In genomic region chr12:93573552-93574223, GRCh38 we compare ENCODE assay signal across 8 cellular contexts. TPM values are rescaled to one million over a fixed set of nuclear protein-coding genes. Genes with fewer than 3 reads are reported as not detected.
DNase-seq lines count a peak whose midpoint lies in the region; ATAC-seq and TF ChIP-seq lines count a peak whose summit lies in the region.

No MANE protein-coding gene starts in this region.

- peaks cover 2% of the 10 kb centered on the region for H3K79me1 ChIP-seq in mesenchymal stem cell (replicated peaks; ENCODE audit: low read length, poor library complexity, severe bottlenecking)

- no peaks in the 10 kb centered on the region for H3K27me3 ChIP-seq in breast epithelium
- H3K27me3 ChIP-seq in mesenchymal stem cell (ENCODE audit: control insufficient read depth in 1 of 2, insufficient read depth in 1 of 2, low read length in 2 of 2), result peaks cover 0 to 12% of the 10 kb centered on the region in 2 experiments
- H3K27me3 ChIP-seq in upper lobe of left lung, result peaks cover 0 to 8% (median 2%) of the 10 kb centered on the region in 4 donors
- no peaks in the 10 kb centered on the region for H3K27me3 ChIP-seq in MM.1S (replicated peaks; ENCODE audit: insufficient read depth, low read length)

- H3K14ac ChIP-seq in mesenchymal stem cell (ENCODE audit: low read length in 2 of 2), result no peak overlapping the region

- H3K4me1 ChIP-seq in breast epithelium (no peaks in the 10 kb centered on the region), mesenchymal stem cell (ENCODE audit: control insufficient read depth, insufficient read depth, low read depth, low read length) (peaks cover 32% of the 10 kb centered on the region), upper lobe of left lung (peaks cover 8 to 27% (median 14%) of the 10 kb centered on the region in 4 donors), MM.1S (ENCODE audit: low read length) (peaks cover 8% of the 10 kb centered on the region; the same call in 1 of the 2 replicates)

- TF ChIP-seq EP300 in upper lobe of left lung (IDR thresholded peaks at IDR 0.05), result no peak

- ATAC-seq in upper lobe of left lung (ENCODE audit: low FRiP score in 2 of 2) (no peak), GM21526 (IDR thresholded peaks at IDR 0.05; ENCODE audit: low FRiP score, unreplicated experiment) (no peak)

- H3K4me2 ChIP-seq in mesenchymal stem cell (ENCODE audit: low read length, poor library complexity, severe bottlenecking) (peak overlapping the region; percentile 81), MM.1S (ENCODE audit: low read depth, low read length) (no peak overlapping the region)

- H2BK12ac ChIP-seq in mesenchymal stem cell (ENCODE audit: low read length in 2 of 2), result no peak overlapping the region

- intact Hi-C loops in breast epithelium (cut with DNase I; ENCODE audit: low total_unique reads), result no loop called here

- H3K9me2 ChIP-seq in MM.1S (replicated peaks; ENCODE audit: insufficient read depth, low read length), result no peaks in the 10 kb centered on the region

- H3K27ac ChIP-seq in breast epithelium, result peak overlapping the region; percentile 90 to 93
- H3K27ac ChIP-seq in mesenchymal stem cell (ENCODE audit: low read length, poor library complexity, severe bottlenecking), result no peak overlapping the region
- peak overlapping the region; percentile 89 to 95 (median 92) for H3K27ac ChIP-seq in upper lobe of left lung
- H3K27ac ChIP-seq in MM.1S (ENCODE audit: low read length), result no peak overlapping the region

- H2BK120ac ChIP-seq in mesenchymal stem cell (ENCODE audit: low read depth, low read length), result no peak overlapping the region

- H3K18ac ChIP-seq in mesenchymal stem cell (ENCODE audit: low read depth in 1 of 2, low read length in 2 of 2), result no peak overlapping the region

- H3K23ac ChIP-seq in mesenchymal stem cell (ENCODE audit: low read length in 2 of 2), result peak overlapping the region in 1 of 2 experiments; percentile 60

- H2AFZ ChIP-seq in mesenchymal stem cell (ENCODE audit: low read depth, low read length) (no peak overlapping the region), MM.1S (ENCODE audit: low read length) (no peak overlapping the region)

- WGBS in mesenchymal stem cell, result 9% methylated on average over 21 of the region's 21 CpGs
- WGBS in upper lobe of left lung, 2 donors, result 23% methylated on average over 21 of the region's 21 CpGs

- H4K20me1 ChIP-seq in MM.1S (ENCODE audit: insufficient read depth, low read length), result no peaks in the 10 kb centered on the region

- no peak overlapping the region for H3K4ac ChIP-seq in mesenchymal stem cell (ENCODE audit: low read depth in 1 of 2, low read length in 2 of 2)

- TF ChIP-seq CTCF in breast epithelium (IDR thresholded peaks at IDR 0.05) (no peak), upper lobe of left lung (IDR thresholded peaks at IDR 0.05) (no peak), MM.1S (IDR thresholded peaks at IDR 0.05; ENCODE audit: low read length) (no peak)

- H3K79me2 ChIP-seq in MM.1S (ENCODE audit: low read length), result no peaks in the 10 kb centered on the region

- no peak overlapping the region for H2AK5ac ChIP-seq in mesenchymal stem cell (ENCODE audit: low read length, severe bottlenecking)

- H3K9ac ChIP-seq in mesenchymal stem cell (ENCODE audit: low read length) (peak overlapping the region; percentile 74), MM.1S (ENCODE audit: low read length) (no peak overlapping the region)

- no peak overlapping the region for H2BK15ac ChIP-seq in mesenchymal stem cell (ENCODE audit: low read depth, poor library complexity, severe bottlenecking)

- DNase-seq in AG08396 (ENCODE audit: low spot score) (peak; percentile 20), HuH-7 (ENCODE audit: low spot score) (peak; percentile 7), breast epithelium (ENCODE audit: low spot score in 2 of 2) (no peak), mesenchymal stem cell (peak; percentile 50), upper lobe of left lung (no peak), MM.1S (no peak), cortex of kidney (lab: John Stamatoyannopoulos, UW) (no peak)

- H3K4me3 ChIP-seq in breast epithelium (peak overlapping the region; percentile 69 to 89 (median 81)), mesenchymal stem cell (ENCODE audit: insufficient read depth in 1 of 2, low read depth in 1 of 2, low read length in 2 of 2) (peak overlapping the region; percentile 32 to 81), upper lobe of left lung (peak overlapping the region; percentile 78 to 97 (median 90)), MM.1S (ENCODE audit: low read length) (no peak overlapping the region)

- H3K9me3 ChIP-seq in breast epithelium (no peaks in the 10 kb centered on the region), mesenchymal stem cell (ENCODE audit: control insufficient read depth, low read length) (no peaks in the 10 kb centered on the region), upper lobe of left lung (no peaks in the 10 kb centered on the region), MM.1S (replicated peaks; ENCODE audit: insufficient read depth, low read length) (no peaks in the 10 kb centered on the region)

- no peak for TF ChIP-seq POLR2A in breast epithelium (IDR thresholded peaks at IDR 0.05)
- no peak for TF ChIP-seq POLR2A in upper lobe of left lung (IDR thresholded peaks at IDR 0.05)

- no peak overlapping the region for H4K91ac ChIP-seq in mesenchymal stem cell (ENCODE audit: low read length)

- no peak overlapping the region for H4K8ac ChIP-seq in mesenchymal stem cell (ENCODE audit: low read length)

- H3F3A ChIP-seq in MM.1S (ENCODE audit: insufficient read depth, low read length), result peaks cover 29% of the 10 kb centered on the region

- H3K36me3 ChIP-seq in breast epithelium, result peaks cover 5% of the 10 kb centered on the region
- H3K36me3 ChIP-seq in mesenchymal stem cell (ENCODE audit: control insufficient read depth in 1 of 2, insufficient read depth in 2 of 2, low read depth in 1 of 2, low read length in 2 of 2), result peaks cover 0 to 11% of the 10 kb centered on the region in 2 experiments
- H3K36me3 ChIP-seq in upper lobe of left lung, result peaks cover 0 to 17% (median 0%) of the 10 kb centered on the region in 4 donors
- no peaks in the 10 kb centered on the region for H3K36me3 ChIP-seq in MM.1S (replicated peaks; ENCODE audit: insufficient read depth, low read length)

- H2BK5ac ChIP-seq in mesenchymal stem cell (ENCODE audit: low read depth, low read length, poor library complexity, severe bottlenecking), result no peak overlapping the region

RNA-seq across cellular contexts. Expression of gene SOCS2, which starts 1.2 kb away (rescaled TPM):
- 10 to 100 TPM; 29.0 to 59.4 (median 59.0) TPM for total RNA-seq in breast epithelium
- polyA plus RNA-seq in mesenchymal stem cell (2013, experiment 1 of 2), result 3.9 TPM
- 3.0 TPM for polyA plus RNA-seq in mesenchymal stem cell (2013, experiment 2 of 2)
- total RNA-seq in upper lobe of left lung, result 10 to 100 TPM; 18.3 to 63.0 (median 34.6) TPM

Comparison
In these comparisons a context has a peak if more than half of its experiments do, and no peak if none do; other contexts are left out.
1. DNase-seq: peak in AG08396 (single experiment), HuH-7 (single experiment) and mesenchymal stem cell (single experiment); none in breast epithelium (0 of 2), upper lobe of left lung (0 of 2), MM.1S (single experiment) and cortex of kidney (single experiment).
2. H3K27ac ChIP-seq: peak in breast epithelium (2 of 2) and upper lobe of left lung (4 of 4); none in mesenchymal stem cell (single experiment) and MM.1S (single experiment).